1 cellular context compared by ENCODE assay signal in genomic region chr1:93878501-93878888, GRCh38.
TF ChIP-seq lines count a peak whose summit lies in the region.

No MANE protein-coding gene starts in this region.

TF ChIP-seq in GM12878, 131 proteins besides CTCF, POLR2A, EP300 and RAD21 (continued from another document):
- peak; percentile 68; the same call in 1 of the 2 replicates for TF ChIP-seq REST (IDR thresholded peaks at IDR 0.05; ENCODE audit: low read depth, low read length)
- 0 out of 4 replicates have a peak, but pooled peaks of 1 of the 2 experiments have one; percentile 9 for TF ChIP-seq SRF (IDR thresholded peaks at IDR 0.05; ENCODE audit: low read depth in 2 of 2, low read length in 2 of 2)
- peak; percentile 59; the same call in 1 of the 2 replicates for TF ChIP-seq CREB1 (IDR thresholded peaks at IDR 0.05; ENCODE audit: low read depth)
- peak; percentile 77 for TF ChIP-seq JUNB (IDR thresholded peaks at IDR 0.05)
- no peak for TF ChIP-seq IKZF2 (IDR thresholded peaks at IDR 0.05)
- TF ChIP-seq SREBF1 (IDR thresholded peaks at IDR 0.05; ENCODE audit: low read length), result no peak
- no peak for TF ChIP-seq ATF7 (IDR thresholded peaks at IDR 0.05; ENCODE audit: low read depth)
- TF ChIP-seq FOXM1 (IDR thresholded peaks at IDR 0.05; ENCODE audit: low read depth, low read length), result 0 out of 2 replicates have a peak, but pooled peaks have one; percentile 2
- 0 out of 2 replicates have a peak, but pooled peaks have one; percentile 30 for TF ChIP-seq BCL11A (IDR thresholded peaks at IDR 0.05; ENCODE audit: low read depth, low read length)
- no peak for TF ChIP-seq ZSCAN29 (IDR thresholded peaks at IDR 0.05)
- peak; percentile 16 for TF ChIP-seq SP1 (IDR thresholded peaks at IDR 0.05; ENCODE audit: low read depth, low read length)
- no peak for TF ChIP-seq CHD2 (IDR thresholded peaks at IDR 0.05; ENCODE audit: borderline replicate concordance, low read depth, low read length)
